Comparison of ENCODE assay signal across 8 cellular contexts in the genomic region with DNA sequence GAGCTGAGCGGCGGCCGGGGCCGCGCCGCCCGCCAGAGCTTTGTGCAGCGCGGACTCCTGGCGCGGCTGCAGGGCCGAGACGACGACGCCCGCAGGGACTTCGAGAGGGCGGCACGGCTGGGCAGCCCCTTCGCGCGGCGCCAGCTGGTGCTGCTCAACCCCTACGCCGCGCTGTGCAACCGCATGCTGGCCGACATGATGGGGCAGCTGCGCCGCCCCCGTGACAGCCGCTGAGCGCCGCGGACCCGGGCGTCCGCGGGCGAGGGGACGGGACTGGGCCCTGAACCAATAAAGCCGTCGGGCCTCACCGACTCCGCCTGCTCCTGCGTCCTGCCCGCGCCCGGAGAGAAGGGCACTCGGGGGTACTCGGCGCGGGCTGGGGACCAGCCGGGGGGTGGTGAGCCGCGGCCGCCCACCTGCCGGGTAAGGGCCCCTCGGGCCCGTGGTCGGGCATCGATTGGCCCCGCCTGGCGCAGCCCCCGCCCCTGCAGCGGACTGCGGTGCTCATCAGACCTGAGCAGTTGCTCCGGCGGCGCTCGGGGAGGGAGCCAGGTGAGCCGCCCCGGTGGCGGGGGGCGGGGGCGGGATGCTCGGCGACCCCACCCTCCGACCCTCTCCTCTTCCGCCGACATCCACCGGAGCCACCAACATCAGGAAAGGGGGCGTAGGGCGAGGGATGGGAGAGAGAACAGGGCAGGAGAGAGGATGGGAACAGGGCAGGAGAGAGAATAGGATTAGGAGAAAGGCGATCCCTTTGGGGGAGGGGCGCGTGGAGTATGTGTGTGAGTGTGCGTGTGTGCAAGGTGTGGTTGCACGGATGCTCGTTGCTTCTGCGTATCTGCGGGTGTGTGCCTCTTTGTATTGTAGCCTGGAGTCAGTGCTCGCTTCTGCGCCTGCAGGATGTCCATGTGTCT. TPM values are rescaled to one million over a fixed set of nuclear protein-coding genes. Genes with fewer than 3 reads are reported as not detected.
A peak's percentile ranks its signal among the peaks of the same experiment; 100 is the strongest.
DNase-seq lines count a peak whose midpoint lies in the region; ATAC-seq, FAIRE-seq and TF ChIP-seq lines count a peak whose summit lies in the region.

A gene (plus strand): TSS at position 510 of the 914 bp plus-strand sequence. CDS start 610 bp downstream, outside the sequence.

- TF ChIP-seq POLR2A in GM12892 (IDR thresholded peaks at IDR 0.05; ENCODE audit: low read depth, low read length) = peak; percentile 15; the same call in 1 of the 2 replicates

- DNase-seq in GM12892 (ENCODE audit: insufficient read length) (peak; percentile 94), NCI-H774 (lab: John Stamatoyannopoulos, UW) (peak; percentile 58), epithelial cell of proximal tubule (ENCODE audit: low read depth) (no peak), mucosa of gallbladder (ENCODE audit: low spot score) (peak; percentile 63), dedifferentiated amniotic fluid mesenchymal stem cell (ENCODE audit: extremely low spot score) (no peak)
- peak; percentile 86 for DNase-seq in activated CD8-positive, alpha-beta memory T cell treated with anti-CD3 and anti-CD28 coated beads, Interleukin-2, amount 50 U/mL, for 48 hours
- DNase-seq in stimulated activated CD8-positive, alpha-beta memory T cell treated with anti-CD3 and anti-CD28 coated beads, Interleukin-2, amount 100 ng/mL, for 48 hours (ENCODE audit: low read depth in 2 of 2) = peak; percentile 66 to 68

- peak; percentile 59 for ATAC-seq in HG02870 (IDR thresholded peaks at IDR 0.05; ENCODE audit: unreplicated experiment)

- FAIRE-seq in GM12892 (lab: Jason Lieb, UNC) = peak; percentile 83

- TF ChIP-seq CTCF in epithelial cell of proximal tubule (conservative IDR thresholded peaks at IDR 0.05; ENCODE audit: low read depth, low read length) = no peak

- peak within 1 kb of the TSS; percentile 82 for H3K4me3 ChIP-seq in epithelial cell of proximal tubule (ENCODE audit: low read depth, low read length)

RNA-seq across cellular contexts. Expression of the gene that starts here (rescaled TPM):
- 6.7 TPM for polyA plus RNA-seq in GM12892 (2012; ENCODE audit: missing spikeins)
- total RNA-seq in epithelial cell of proximal tubule (25.4 and 40.5 TPM in 2 replicates), mucosa of gallbladder (41.5 TPM)

Comparison
In these comparisons a context has a peak if more than half of its experiments do, and no peak if none do; other contexts are left out.
1. DNase-seq: peak in GM12892 (single experiment), NCI-H774 (single experiment), activated CD8-positive, alpha-beta memory T cell treated with anti-CD3 and anti-CD28 coated beads, Interleukin-2, amount 50 U/mL, for 48 hours (single experiment), mucosa of gallbladder (single experiment) and stimulated activated CD8-positive, alpha-beta memory T cell treated with anti-CD3 and anti-CD28 coated beads, Interleukin-2, amount 100 ng/mL, for 48 hours (2 of 2); none in epithelial cell of proximal tubule (single experiment) and dedifferentiated amniotic fluid mesenchymal stem cell (single experiment).